13 cellular contexts compared by ENCODE assay signal in genomic region chr6:52534966-52535390, GRCh38. TPM values are rescaled to one million over a fixed set of nuclear protein-coding genes. Genes with fewer than 3 reads are reported as not detected.
A peak's percentile ranks its signal among the peaks of the same experiment; 100 is the strongest.
DNase-seq lines count a peak whose midpoint lies in the region; ATAC-seq and TF ChIP-seq lines count a peak whose summit lies in the region.
"Had no signal": no experiment of that assay in that cellular context is flagged by ENCODE, and none has a peak within 500 bp of the region (broad histone marks: within the 10 kb centered on the region; RNA-seq: fewer than 3 reads in every experiment).

No MANE protein-coding gene starts in this region.

- intact Hi-C loops in colonic mucosa (cut with DNase I), result no loop called here

- H3K27me3 ChIP-seq in colonic mucosa, result no peaks in the 10 kb centered on the region
- H3K27me3 ChIP-seq: body of pancreas, pancreas had no signal

- peaks cover 12% of the 10 kb centered on the region for H3K36me3 Mint-ChIP-seq in activated T-cell treated with anti-CD3 and anti-CD28 coated beads, Interleukin-2, amount 50 U/mL, for 24 hours (ENCODE audit: low read depth)
- peaks cover 31% of the 10 kb centered on the region for H3K36me3 Mint-ChIP-seq in stimulated activated memory B cell treated with anti-CD40 and anti-IgM and Interleukin-4, amounts not matched to agents 10 μg/mL and 1 μg/mL and 100 μg/mL, for 72 hours

- H3K4me3 ChIP-seq in colonic mucosa, result no peak overlapping the region
- H3K4me3 ChIP-seq: body of pancreas, pancreas had no signal

- H3K9me3 ChIP-seq in colonic mucosa, result no peaks in the 10 kb centered on the region
- H3K9me3 ChIP-seq: body of pancreas, pancreas had no signal

- no peaks in the 10 kb centered on the region for H3K27me3 Mint-ChIP-seq in activated T-cell treated with anti-CD3 and anti-CD28 coated beads, Interleukin-2, amount 50 U/mL, for 24 hours
- H3K27me3 Mint-ChIP-seq in stimulated activated memory B cell treated with anti-CD40 and anti-IgM and Interleukin-4, amounts not matched to agents 10 μg/mL and 1 μg/mL and 100 μg/mL, for 72 hours, result no peaks in the 10 kb centered on the region

- H3K9me3 Mint-ChIP-seq in activated T-cell treated with anti-CD3 and anti-CD28 coated beads, Interleukin-2, amount 50 U/mL, for 24 hours, result no peaks in the 10 kb centered on the region
- H3K9me3 Mint-ChIP-seq in stimulated activated memory B cell treated with anti-CD40 and anti-IgM and Interleukin-4, amounts not matched to agents 10 μg/mL and 1 μg/mL and 100 μg/mL, for 72 hours, result no peaks in the 10 kb centered on the region

- ATAC-seq in HG03097 (IDR thresholded peaks at IDR 0.05; ENCODE audit: low FRiP score, unreplicated experiment) (peak; percentile 40), GM19351 (IDR thresholded peaks at IDR 0.05; ENCODE audit: unreplicated experiment) (no peak)
- peak; percentile 34 for ATAC-seq in stimulated activated memory B cell treated with anti-CD40 and anti-IgM and Interleukin-4, amounts not matched to agents 10 μg/mL and 1 μg/mL and 100 μg/mL, for 72 hours
- ATAC-seq: body of pancreas, left cardiac atrium, Panc1, pancreas had no signal

- no peak overlapping the region for H3K9ac ChIP-seq in colonic mucosa (ENCODE audit: low read depth in 2 of 2, low read length in 2 of 2)

- no peak for TF ChIP-seq CTCF in colonic mucosa (IDR thresholded peaks at IDR 0.05)

- no peak overlapping the region for H3K4me3 Mint-ChIP-seq in activated T-cell treated with anti-CD3 and anti-CD28 coated beads, Interleukin-2, amount 50 U/mL, for 24 hours
- H3K4me3 Mint-ChIP-seq in stimulated activated memory B cell treated with anti-CD40 and anti-IgM and Interleukin-4, amounts not matched to agents 10 μg/mL and 1 μg/mL and 100 μg/mL, for 72 hours, result no peak overlapping the region

- H3K4me1 ChIP-seq in colonic mucosa, result peaks cover 2% of the 10 kb centered on the region
- H3K4me1 ChIP-seq: body of pancreas, pancreas had no signal

- peaks cover 45% of the 10 kb centered on the region for H3K4me1 Mint-ChIP-seq in activated T-cell treated with anti-CD3 and anti-CD28 coated beads, Interleukin-2, amount 50 U/mL, for 24 hours (ENCODE audit: low read depth)
- peaks cover 33% of the 10 kb centered on the region for H3K4me1 Mint-ChIP-seq in stimulated activated memory B cell treated with anti-CD40 and anti-IgM and Interleukin-4, amounts not matched to agents 10 μg/mL and 1 μg/mL and 100 μg/mL, for 72 hours

- H3K27ac Mint-ChIP-seq in activated T-cell treated with anti-CD3 and anti-CD28 coated beads, Interleukin-2, amount 50 U/mL, for 24 hours, result peak overlapping the region; percentile 50
- peak overlapping the region; percentile 48 for H3K27ac Mint-ChIP-seq in stimulated activated memory B cell treated with anti-CD40 and anti-IgM and Interleukin-4, amounts not matched to agents 10 μg/mL and 1 μg/mL and 100 μg/mL, for 72 hours

- no peak overlapping the region for H3K27ac ChIP-seq in colonic mucosa
- H3K27ac ChIP-seq: body of pancreas, pancreas had no signal

- no peak for DNase-seq in activated T-cell treated with anti-CD3 and anti-CD28 coated beads, Interleukin-2, amount 50 U/mL, for 24 hours
- DNase-seq in activated T-cell treated with anti-CD3 and anti-CD28 coated beads for 4 hours, result no peak
- peak; percentile 65 for DNase-seq in activated CD8-positive, alpha-beta memory T cell treated with anti-CD3 and anti-CD28 coated beads, Interleukin-2, amount 50 U/mL, for 48 hours
- DNase-seq in colonic mucosa, result no peak
- no peak for DNase-seq in nucleus accumbens (lab: John Stamatoyannopoulos, UW)
- DNase-seq: body of pancreas, left cardiac atrium, NCI-H1092, pancreas had no signal

- no peaks in the 10 kb centered on the region for H3K36me3 ChIP-seq in colonic mucosa
- H3K36me3 ChIP-seq: pancreas had no signal

RNA-seq across cellular contexts. Expression of gene TRAM2, which starts 41.9 kb away (rescaled TPM):
- total RNA-seq in colonic mucosa, result 10 to 100 TPM; 19.1 to 21.2 TPM
